8 cellular contexts compared by ENCODE assay signal in genomic region chr4:163493643-163494359, GRCh38. TPM values are rescaled to one million over a fixed set of nuclear protein-coding genes. Genes with fewer than 3 reads are reported as not detected.
DNase-seq lines count a peak whose midpoint lies in the region; ATAC-seq and TF ChIP-seq lines count a peak whose summit lies in the region.

No MANE protein-coding gene starts in this region.

- DNase-seq in GM13976 (ENCODE audit: low spot score): peak; percentile 52
- DNase-seq in SK-N-SH: no peak
- no peak for DNase-seq in epithelial cell of prostate (ENCODE audit: low read depth, low spot score)
- DNase-seq in neural progenitor cell (ENCODE audit: low spot score): no peak
- no peak for DNase-seq in AG08395 (ENCODE audit: low spot score)
- no peak for DNase-seq in NCI-H82 treated with DMSO at 0.1 percent for 48 hours (lab: John Stamatoyannopoulos, UW; ENCODE audit: unreplicated experiment)
- DNase-seq in NCI-H2107 (lab: John Stamatoyannopoulos, UW): no peak

- H3K4me3 ChIP-seq in SK-N-SH (ENCODE audit: low read depth in 2 of 2, low read length in 1 of 2): peak overlapping the region; percentile 84 to 96
- peak overlapping the region; percentile 63 for H3K4me3 ChIP-seq in neural progenitor cell

- WGBS in SK-N-SH (ENCODE audit: low lambda C conversion rate): 29% methylated on average over 28 of the region's 28 CpGs

- H3K36me3 ChIP-seq in SK-N-SH (replicated peaks in 1 of 2; ENCODE audit: control insufficient read depth in 1 of 2, insufficient read depth in 2 of 2, low read length in 1 of 2) (peaks cover 4 to 5% of the 10 kb centered on the region in 2 experiments), neural progenitor cell (no peaks in the 10 kb centered on the region)

- peaks cover 7% of the 10 kb centered on the region for H3F3A ChIP-seq in SK-N-SH (replicated peaks; ENCODE audit: insufficient read depth)
- peaks cover 20% of the 10 kb centered on the region for H3F3A ChIP-seq in neural progenitor cell (ENCODE audit: low read depth)

- H3K9me3 Mint-ChIP-seq in neural progenitor cell: peaks cover 4% of the 10 kb centered on the region

- H3K36me3 Mint-ChIP-seq in neural progenitor cell: peaks cover 15% of the 10 kb centered on the region

- POLR2A ChIA-PET in SK-N-SH (lab: Yijun Ruan, JAX): interaction anchor here (0.9 to 1.2 kb wide), 4 partner anchors 13 to 56 kb away, joined by 3 to 6 read pairs (median 4); no protein-coding TSS in a partner anchor

- no peak for TF ChIP-seq EP300 in SK-N-SH (IDR thresholded peaks at IDR 0.05; ENCODE audit: borderline replicate concordance in 1 of 2, low read depth in 1 of 2, low read length in 1 of 2)

- peak; percentile 24 for ATAC-seq in HG03025 (IDR thresholded peaks at IDR 0.05; ENCODE audit: low FRiP score, unreplicated experiment)

- in situ Hi-C loops in GM13976 (cut with MboI; ENCODE audit: low sequenced_read_pairs, unreplicated experiment): no loop called here

- H3K79me2 ChIP-seq in SK-N-SH (ENCODE audit: insufficient read depth): peaks cover 42% of the 10 kb centered on the region
- H3K79me2 ChIP-seq in neural progenitor cell (ENCODE audit: low read depth): peaks cover 43% of the 10 kb centered on the region

- H3K4me3 Mint-ChIP-seq in neural progenitor cell: peak overlapping the region; percentile 98

- no peak for TF ChIP-seq RAD21 in SK-N-SH (IDR thresholded peaks at IDR 0.05; ENCODE audit: low read length)

- H3K27ac ChIP-seq in SK-N-SH (ENCODE audit: low read depth in 2 of 2, low read length in 1 of 2) (peak overlapping the region; percentile 75 to 88), epithelial cell of prostate (peak overlapping the region; percentile 87), neural progenitor cell (peak overlapping the region; percentile 96)

- H3K27ac Mint-ChIP-seq in neural progenitor cell: no peak overlapping the region

- H3K27me3 ChIP-seq in SK-N-SH (ENCODE audit: insufficient read depth) (0 out of 2 replicates have a peak, but pooled peaks cover 4% of the 10 kb centered on the region), neural progenitor cell (no peaks in the 10 kb centered on the region)

- H2AFZ ChIP-seq in SK-N-SH (ENCODE audit: low read depth) (peak overlapping the region; percentile 67), neural progenitor cell (replicated peaks) (peak overlapping the region; percentile 86)

- TF ChIP-seq CTCF in GM13976 (IDR thresholded peaks at IDR 0.05; ENCODE audit: borderline replicate concordance, control extremely low read depth, extremely low read depth, insufficient read depth, missing control alignments): no peak
- TF ChIP-seq CTCF in SK-N-SH (IDR thresholded peaks at IDR 0.05): no peak
- TF ChIP-seq CTCF in neural progenitor cell (IDR thresholded peaks at IDR 0.05): no peak

- no peaks in the 10 kb centered on the region for H3K9me3 ChIP-seq in SK-N-SH
- no peaks in the 10 kb centered on the region for H3K9me3 ChIP-seq in neural progenitor cell (ENCODE audit: low read depth)

- H4K20me1 ChIP-seq in SK-N-SH (ENCODE audit: insufficient read depth) (no peaks in the 10 kb centered on the region; the same call in none of the 2 replicates), neural progenitor cell (ENCODE audit: low read depth) (no peaks in the 10 kb centered on the region)

- H3K4me1 Mint-ChIP-seq in neural progenitor cell: peaks cover 9% of the 10 kb centered on the region

- H3K4me1 ChIP-seq in SK-N-SH (ENCODE audit: control insufficient read depth in 1 of 2, insufficient read depth in 2 of 2, low read depth in 1 of 2, low read length in 1 of 2): peaks cover 5 to 14% of the 10 kb centered on the region in 2 experiments; a peak in 3 of 4 replicates
- peaks cover 8% of the 10 kb centered on the region for H3K4me1 ChIP-seq in neural progenitor cell

- H3K4me2 ChIP-seq in SK-N-SH (peak overlapping the region; percentile 75), neural progenitor cell (peak overlapping the region; percentile 83)

- no peaks in the 10 kb centered on the region for H3K27me3 Mint-ChIP-seq in neural progenitor cell (ENCODE audit: insufficient read depth, low read depth)

- H3K9me2 ChIP-seq in SK-N-SH: no peaks in the 10 kb centered on the region

- CTCF ChIA-PET in SK-N-SH (lab: Yijun Ruan, JAX): interaction anchor here (1.0 to 3.4 kb wide), 6 partner anchors 9 to 61 kb away, joined by 3 to 60 read pairs (median 8); no protein-coding TSS in a partner anchor

- H3K9ac ChIP-seq in SK-N-SH (peak overlapping the region; percentile 91), neural progenitor cell (peak overlapping the region; percentile 70)

TF ChIP-seq in SK-N-SH, 30 proteins besides CTCF, POLR2A, EP300 and RAD21:
- TF ChIP-seq YY1 (IDR thresholded peaks at IDR 0.05; ENCODE audit: low read depth) (no peak), ZBTB33 (IDR thresholded peaks at IDR 0.05; ENCODE audit: borderline replicate concordance, low read depth) (no peak), IRF3 (IDR thresholded peaks at IDR 0.05; ENCODE audit: low read depth, low read length) (no peak), GATA2 (CRISPR knock-in tag; IDR thresholded peaks at IDR 0.05) (no peak), SIN3A (IDR thresholded peaks at IDR 0.05; ENCODE audit: borderline replicate concordance, low read depth, low read length) (no peak), PBX3 (IDR thresholded peaks at IDR 0.05) (no peak), TEAD4 (IDR thresholded peaks at IDR 0.05; ENCODE audit: borderline replicate concordance, insufficient read depth) (no peak), POLR2AphosphoS5 (IDR thresholded peaks at IDR 0.05; ENCODE audit: low read depth, low read length) (no peak), GABPA (IDR thresholded peaks at IDR 0.05; ENCODE audit: low read depth) (no peak), JUND (IDR thresholded peaks at IDR 0.05) (no peak), SMC3 (IDR thresholded peaks at IDR 0.05; ENCODE audit: low read depth, low read length) (no peak), NFIC (IDR thresholded peaks at IDR 0.05; ENCODE audit: borderline replicate concordance) (no peak), RFX5 (IDR thresholded peaks at IDR 0.05; ENCODE audit: low read length) (no peak), FOXJ3 (CRISPR knock-in tag; IDR thresholded peaks at IDR 0.05) (no peak), MEF2A (IDR thresholded peaks at IDR 0.05; ENCODE audit: borderline replicate concordance, low read depth) (no peak), TCF12 (IDR thresholded peaks at IDR 0.05) (no peak), TAF1 (IDR thresholded peaks at IDR 0.05; ENCODE audit: borderline replicate concordance, low read depth, low read length) (no peak)

RNA-seq across cellular contexts. Expression of gene TMA16, which starts 0.7 kb away (rescaled TPM):
- polyA plus RNA-seq in SK-N-SH (2012; rRNA removed): 10.0 and 10.6 TPM in 2 replicates
- 14.6 and 21.0 TPM in 2 replicates for polyA plus RNA-seq in SK-N-SH (2012; cell fraction: cytosol; rRNA removed)
- 3.7 and 7.0 TPM in 2 replicates for polyA plus RNA-seq in SK-N-SH (2012; cell fraction: nucleus; rRNA removed)
- 45.2 and 78.5 TPM in 2 replicates for total RNA-seq in neural progenitor cell (ENCODE audit: low replicate concordance)

RNA-seq across cellular contexts. Expression of gene TKTL2, which starts 20.2 kb away (rescaled TPM):
- not detected in 2 replicates for polyA plus RNA-seq in SK-N-SH (2012; rRNA removed)
- polyA plus RNA-seq in SK-N-SH (2012; cell fraction: cytosol; rRNA removed): not detected in 2 replicates
- polyA plus RNA-seq in SK-N-SH (2012; cell fraction: nucleus; rRNA removed): 0.01 TPM in 1 of 2 replicates, not detected in the other
- 0.06 TPM in 1 of 2 replicates, not detected in the other for total RNA-seq in neural progenitor cell (ENCODE audit: low replicate concordance)
